Comparison of ENCODE assay signal across 11 cellular contexts in the genomic region with DNA sequence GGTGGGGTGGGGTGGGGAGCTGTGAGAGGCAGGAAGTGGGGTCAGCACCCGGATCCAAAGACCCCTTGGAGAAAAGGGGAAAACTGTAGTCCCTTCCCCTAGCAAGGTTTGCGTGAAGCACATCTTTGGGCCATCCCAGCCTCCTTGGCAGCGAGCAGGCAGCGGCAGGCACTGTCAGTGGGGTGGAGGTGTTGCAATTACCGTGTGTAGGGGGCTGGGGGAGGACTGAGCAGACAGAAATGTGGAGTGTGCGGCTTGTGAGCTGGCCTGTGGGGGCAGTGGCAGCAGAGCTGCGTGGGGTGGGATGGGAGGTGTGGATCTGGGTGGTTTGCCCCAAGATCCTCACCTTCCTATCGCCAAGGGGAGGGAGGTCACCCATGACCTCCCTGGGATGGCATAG. TPM values are rescaled to one million over a fixed set of nuclear protein-coding genes. Genes with fewer than 3 reads are reported as not detected.
DNase-seq lines count a peak whose midpoint lies in the region; ATAC-seq and TF ChIP-seq lines count a peak whose summit lies in the region.
"Had no signal": no experiment of that assay in that cellular context is flagged by ENCODE, and none has a peak within 500 bp of the region (broad histone marks: within the 10 kb centered on the region; RNA-seq: fewer than 3 reads in every experiment).

No MANE protein-coding gene starts in this region.

- in situ Hi-C loops in gastrocnemius medialis (cut with MboI; ENCODE audit: low sequenced_read_pairs in 4 of 4) (no loop called here), G401 (cut with HindIII; ENCODE audit: low sequenced_read_pairs) (no loop called here)

- POLR2A ChIA-PET in HEK293 (lab: Yijun Ruan, JAX): no interaction called here

- H3K4me3 ChIP-seq in HEK293 (ENCODE audit: low read depth, low read length): no peak overlapping the region
- H3K4me3 ChIP-seq in gastrocnemius medialis: no peak overlapping the region

- no peaks in the 10 kb centered on the region for H3K36me3 ChIP-seq in HEK293 (ENCODE audit: control insufficient read depth in 2 of 2, insufficient read depth in 1 of 2, low read length in 2 of 2)
- H3K36me3 ChIP-seq in gastrocnemius medialis: no peaks in the 10 kb centered on the region
- H3K36me3 ChIP-seq: brain microvascular endothelial cell had no signal

- H3K4me1 ChIP-seq in HEK293 (ENCODE audit: control insufficient read depth, insufficient read depth, low read length) (no peaks in the 10 kb centered on the region), gastrocnemius medialis (peaks cover 79 to 80% of the 10 kb centered on the region in 2 donors)

- TF ChIP-seq CTCF in HEK293 (tag by site-specific recombination; IDR thresholded peaks at IDR 0.05): no peak
- TF ChIP-seq CTCF in VCaP (conservative IDR thresholded peaks at IDR 0.05): no peak
- no peak for TF ChIP-seq CTCF in gastrocnemius medialis (IDR thresholded peaks at IDR 0.05 in 4 of 5, conservative IDR thresholded peaks at IDR 0.05 in 1 of 5)

- H3K27ac ChIP-seq in HEK293 (ENCODE audit: extremely low read depth, low read depth, low read length) (no peak overlapping the region), VCaP (peak overlapping the region; percentile 69), gastrocnemius medialis (peak overlapping the region; percentile 84 to 97 (median 90))
- H3K27ac ChIP-seq: brain microvascular endothelial cell had no signal

- no peak for TF ChIP-seq POLR2A in gastrocnemius medialis (IDR thresholded peaks at IDR 0.05)

- intact Hi-C loops in left ventricle myocardium superior (cut with micrococcal nuclease): no loop called here
- intact Hi-C loops in gastrocnemius medialis (cut with DNase I; ENCODE audit: low total_unique reads): loop anchor here (5.0 to 10.0 kb wide), 2 partner anchors 36 to 268 kb away; a partner anchor contains a TSS

- CTCF ChIA-PET in HEK293 (lab: Yijun Ruan, JAX): interaction anchor here (0.7 kb wide), 1 partner anchor 224 kb away, joined by 3 read pairs; no protein-coding TSS in a partner anchor

- no peaks in the 10 kb centered on the region for H3K9me3 ChIP-seq in HEK293 (ENCODE audit: control insufficient read depth, insufficient read depth, low read depth, low read length)
- no peaks in the 10 kb centered on the region for H3K9me3 ChIP-seq in gastrocnemius medialis

- ATAC-seq in left ventricle myocardium superior (no peak), gastrocnemius medialis (no peak), HG03460 (IDR thresholded peaks at IDR 0.05; ENCODE audit: unreplicated experiment) (no peak)

- no peaks in the 10 kb centered on the region for H3K27me3 ChIP-seq in gastrocnemius medialis
- H3K27me3 ChIP-seq: brain microvascular endothelial cell had no signal

- peak; percentile 34 for DNase-seq in left ventricle myocardium superior
- peak in 1 of 2 donors; percentile 58 for DNase-seq in gastrocnemius medialis
- DNase-seq in DMS114 treated with DMSO at 0.1 percent for 48 hours (lab: John Stamatoyannopoulos, UW; ENCODE audit: unreplicated experiment): no peak
- no peak for DNase-seq in G401 (ENCODE audit: low spot score)
- DNase-seq in occipital lobe (lab: John Stamatoyannopoulos, UW): no peak
- DNase-seq: HCEC 1CT, NCI-H1417 treated with DMSO at 0.1 percent for 48 hours had no signal

TF ChIP-seq in HEK293, 187 proteins besides CTCF, POLR2A, EP300 and RAD21:
- peak; percentile 77 for TF ChIP-seq EGR2 (tag by site-specific recombination; IDR thresholded peaks at IDR 0.05; ENCODE audit: low read depth)
- TF ChIP-seq ZNF747 (tag by site-specific recombination; IDR thresholded peaks at IDR 0.05): no peak
- TF ChIP-seq ZFHX2 (tag by site-specific recombination; conservative IDR thresholded peaks at IDR 0.05): peak; percentile 74

RNA-seq across cellular contexts. Expression of a gene that starts 16.4 kb away (rescaled TPM):
- total RNA-seq in left ventricle myocardium superior (5.5 TPM), gastrocnemius medialis (1 to 10 TPM in 3 of 4 donors, under 1 TPM in 1; 0.58 to 5.5 (median 2.9) TPM), occipital lobe (5.5 TPM)
- 0.74 and 1.4 TPM in 2 replicates for total RNA-seq in G401 (2014; rRNA removed; shearing (Covaris generic))

RNA-seq across cellular contexts. Expression of a gene that starts 55.8 kb away (rescaled TPM):
- total RNA-seq in left ventricle myocardium superior (2.1 TPM), gastrocnemius medialis (under 1 TPM in 1 of 4 donors, not detected in 3; 0.07 TPM), occipital lobe (0.94 TPM)
- total RNA-seq in G401 (2014; rRNA removed; shearing (Covaris generic)): 0.71 and 1.4 TPM in 2 replicates
